23 cellular contexts compared by ENCODE assay signal in genomic region chr3:149390316-149390715, GRCh38. TPM values are rescaled to one million over a fixed set of nuclear protein-coding genes. Genes with fewer than 3 reads are reported as not detected.
DNase-seq lines count a peak whose midpoint lies in the region; ATAC-seq, FAIRE-seq and TF ChIP-seq lines count a peak whose summit lies in the region.
"Had no signal": no experiment of that assay in that cellular context is flagged by ENCODE, and none has a peak within 500 bp of the region (broad histone marks: within the 10 kb centered on the region; RNA-seq: fewer than 3 reads in every experiment).

No MANE protein-coding gene starts in this region.

- H3K4me1 ChIP-seq in A549 (peaks cover 69% of the 10 kb centered on the region), foreskin keratinocyte (peaks cover 49% of the 10 kb centered on the region), colonic mucosa (peaks cover 14% of the 10 kb centered on the region)

- intact Hi-C loops in MCF 10A (cut with micrococcal nuclease) (loop anchor here (2.0 kb wide), 1 partner anchor 14 kb away; the partner anchor contains the start of gene TM4SF1), colonic mucosa (cut with DNase I) (loop anchor here (5.0 kb wide), 1 partner anchor 38 kb away; no protein-coding TSS in a partner anchor)

- H3K36me3 Mint-ChIP-seq in HFFc6 (ENCODE audit: low read depth) (peaks cover 20% of the 10 kb centered on the region), MCF 10A (ENCODE audit: insufficient read depth, unreplicated experiment) (no peaks in the 10 kb centered on the region)
- H3K36me3 Mint-ChIP-seq: CD8-positive, alpha-beta T cell had no signal

- no peak for TF ChIP-seq EP300 in A549 (IDR thresholded peaks at IDR 0.05)

- DNase-seq in A549 (ENCODE audit: low read depth in 1 of 2, low spot score in 1 of 2), result no peak
- DNase-seq in HFFc6, result no peak
- DNase-seq in MCF 10A (ENCODE audit: unreplicated experiment), result peak; percentile 47
- no peak for DNase-seq in foreskin keratinocyte
- DNase-seq in NOMO-1 treated with DMSO at 0.1 percent for 48 hours (lab: John Stamatoyannopoulos, UW; ENCODE audit: unreplicated experiment), result no peak
- no peak for DNase-seq in colonic mucosa
- no peak for DNase-seq in putamen (ENCODE audit: low spot score)
- DNase-seq in NCI-H345 (lab: John Stamatoyannopoulos, UW), result no peak
- DNase-seq: Caco-2; CD8-positive, alpha-beta T cell; Kasumi-1; MV-4-11; NCI-H1105; NCI-H1436 treated with DMSO at 0.1 percent for 48 hours; NCI-H2029; NCI-H446 treated with DMSO at 0.1 percent for 48 hours; NCI-H526 had no signal

- no peaks in the 10 kb centered on the region for H3K36me3 ChIP-seq in colonic mucosa
- H3K36me3 ChIP-seq: SJSA1 had no signal

- H3K4me3 ChIP-seq in A549 (no peak overlapping the region), colonic mucosa (no peak overlapping the region)
- H3K4me3 ChIP-seq: K562, SJSA1 had no signal

- H3K9me3 Mint-ChIP-seq in HFFc6 (peaks cover 17% of the 10 kb centered on the region), MCF 10A (ENCODE audit: unreplicated experiment) (no peaks in the 10 kb centered on the region)
- H3K9me3 Mint-ChIP-seq: CD8-positive, alpha-beta T cell had no signal

- H3K27me3 Mint-ChIP-seq in HFFc6 (ENCODE audit: insufficient read depth), result peaks cover 3% of the 10 kb centered on the region
- no peaks in the 10 kb centered on the region for H3K27me3 Mint-ChIP-seq in MCF 10A (ENCODE audit: insufficient read depth, unreplicated experiment)

- TF ChIP-seq CTCF in A549 (IDR thresholded peaks at IDR 0.05) (no peak), HFFc6 (IDR thresholded peaks at IDR 0.05) (no peak), MCF 10A (IDR thresholded peaks at IDR 0.05; ENCODE audit: unreplicated experiment) (no peak), foreskin keratinocyte (conservative IDR thresholded peaks at IDR 0.05) (no peak), colonic mucosa (IDR thresholded peaks at IDR 0.05) (no peak)

- BruUV-seq in MCF 10A (replicated peaks; lab: Mats Ljungman, UMichigan), result no TSS peak

- H3K4me1 Mint-ChIP-seq in HFFc6 (ENCODE audit: low read depth), result peaks cover 84% of the 10 kb centered on the region
- H3K4me1 Mint-ChIP-seq in MCF 10A (ENCODE audit: insufficient read depth, unreplicated experiment), result peaks cover 50% of the 10 kb centered on the region

- CTCF ChIA-PET in A549 (lab: Yijun Ruan, JAX) (interaction anchor here (0.7 to 2.0 kb wide), 7 partner anchors 17 to 271 kb away, joined by 3 to 10 read pairs (median 5); no protein-coding TSS in a partner anchor), MCF 10A (lab: Yijun Ruan, JAX) (interaction anchor here (0.6 to 2.1 kb wide), 8 partner anchors 38 to 327 kb away, joined by 3 to 18 read pairs (median 3); no protein-coding TSS in a partner anchor)

- H3K9me3 ChIP-seq in A549, result peaks cover 19% of the 10 kb centered on the region; the same call in 2 of the 3 replicates
- no peaks in the 10 kb centered on the region for H3K9me3 ChIP-seq in colonic mucosa
- H3K9me3 ChIP-seq: SJSA1 had no signal

- WGBS in A549 (ENCODE audit: missing lambda C conversion rate), result 94% methylated on average over 2 of the region's 2 CpGs

- H3K4me3 Mint-ChIP-seq in HFFc6 (no peak overlapping the region), MCF 10A (ENCODE audit: unreplicated experiment) (no peak overlapping the region)
- H3K4me3 Mint-ChIP-seq: CD8-positive, alpha-beta T cell had no signal

- TF ChIP-seq RAD21 in A549 (conservative IDR thresholded peaks at IDR 0.05 in 1 of 2, IDR thresholded peaks at IDR 0.05 in 1 of 2), result no peak

- no peak overlapping the region for H3K9ac ChIP-seq in colonic mucosa (ENCODE audit: low read depth in 2 of 2, low read length in 2 of 2)

- no peak overlapping the region for H3K4me2 ChIP-seq in A549

- H3K27ac ChIP-seq in A549 (peak overlapping the region; percentile 55 to 75; a peak in 5 of 6 replicates), foreskin keratinocyte (peak overlapping the region; percentile 96), colonic mucosa (no peak overlapping the region)
- H3K27ac ChIP-seq: SJSA1 had no signal

- POLR2A ChIA-PET in A549 (lab: Yijun Ruan, JAX) (no interaction called here), MCF 10A (lab: Yijun Ruan, JAX) (interaction anchor here (0.8 to 10.0 kb wide), 5 partner anchors 11 to 108 kb away, joined by 3 to 217 read pairs (median 4); partner anchors contain the start of gene TM4SF1)

- ATAC-seq in A549 (no peak), foreskin keratinocyte (peak; percentile 8)
- ATAC-seq: CD8-positive, alpha-beta T cell had no signal

- no peaks in the 10 kb centered on the region for H3K27me3 ChIP-seq in foreskin keratinocyte
- H3K27me3 ChIP-seq in colonic mucosa, result no peaks in the 10 kb centered on the region
- H3K27me3 ChIP-seq: SJSA1 had no signal

- FAIRE-seq in A549 (lab: Jason Lieb, UNC), result no peak
- FAIRE-seq: A204.1, G401.6, H54, K562 had no signal

- H3K27ac Mint-ChIP-seq in HFFc6 (peak overlapping the region; percentile 90), MCF 10A (ENCODE audit: low read depth, unreplicated experiment) (peak overlapping the region; percentile 88)
- H3K27ac Mint-ChIP-seq: CD8-positive, alpha-beta T cell had no signal

- TF ChIP-seq POLR2A in A549 (IDR thresholded peaks at IDR 0.05; ENCODE audit: low read length), result no peak

TF ChIP-seq in A549, 52 proteins besides CTCF, POLR2A, EP300 and RAD21:
- TF ChIP-seq NPAS2 (CRISPR knock-in tag; IDR thresholded peaks at IDR 0.05; ENCODE audit: borderline replicate concordance) (no peak), KDM5A (IDR thresholded peaks at IDR 0.05) (no peak), KDM1A (IDR thresholded peaks at IDR 0.05; ENCODE audit: low read depth) (no peak), BHLHE40 (IDR thresholded peaks at IDR 0.05; ENCODE audit: low read depth, low read length) (no peak), ELK1 (IDR thresholded peaks at IDR 0.05; ENCODE audit: low read depth, low read length) (no peak), MYC (IDR thresholded peaks at IDR 0.05; ENCODE audit: borderline replicate concordance, low read length) (no peak), SMC3 (IDR thresholded peaks at IDR 0.05) (no peak), RCOR1 (IDR thresholded peaks at IDR 0.05; ENCODE audit: low read depth, low read length) (no peak), SREBF2 (IDR thresholded peaks at IDR 0.05) (no peak), PHF8 (IDR thresholded peaks at IDR 0.05; ENCODE audit: borderline replicate concordance, low read depth) (no peak), CBX2 (IDR thresholded peaks at IDR 0.05; ENCODE audit: borderline replicate concordance, low read depth) (no peak), TP53 (CRISPR knock-in tag; IDR thresholded peaks at IDR 0.05) (no peak), FOSB (CRISPR knock-in tag; IDR thresholded peaks at IDR 0.05) (no peak), HES2 (IDR thresholded peaks at IDR 0.05) (no peak), ZFP36 (IDR thresholded peaks at IDR 0.05; ENCODE audit: borderline replicate concordance, partially characterized antibody) (no peak), BCL3 (IDR thresholded peaks at IDR 0.05) (no peak)

RNA-seq across cellular contexts. Expression of gene TM4SF1, which starts 12.9 kb away (rescaled TPM):
- polyA plus RNA-seq in A549 (2011; rRNA removed), result 1,188 and 1,208 TPM in 2 replicates
- polyA plus RNA-seq in A549 (2012; cell fraction: cytosol; rRNA removed), result 820 and 918 TPM in 2 replicates
- 729 and 1,002 TPM in 2 replicates for polyA plus RNA-seq in A549 (2012; cell fraction: nucleus; rRNA removed)
- 739 to 828 TPM (median 767 TPM) in 3 replicates for polyA plus RNA-seq in A549 (2017; fragmentation: RNase III; extraction: RNeasy Plus Mini Kit Qiagen cat#74134 plus additional on column Dnase treatment)
- 809 and 900 TPM in 2 replicates for polyA minus RNA-seq in A549 (2011; rRNA and poly(A)+ RNA removed)
- 10 to 100 TPM in 4 of 6 experiments, 1 to 10 TPM in 2; 6.5 to 80.1 (median 74.8) TPM for total RNA-seq in HFFc6 (2021; fragmentation: NEBNext Ultra II Directional; extraction: Animal tissue kit (Norgen Biotek cat#: 25700))
- 20.1 and 27.7 TPM in 2 replicates for total RNA-seq in MCF 10A (2022)
- 79.5 and 87.6 TPM in 2 replicates for total RNA-seq in foreskin keratinocyte
- polyA plus RNA-seq in foreskin keratinocyte, result 69.3 and 72.8 TPM in 2 replicates
- total RNA-seq in colonic mucosa, result 10 to 100 TPM; 30.8 to 48.7 TPM
- total RNA-seq: CD8-positive, alpha-beta T cell had no signal

RNA-seq across cellular contexts. Expression of gene TM4SF18, which starts 56.9 kb away (rescaled TPM):
- 99.8 and 123 TPM in 2 replicates for polyA plus RNA-seq in A549 (2011; rRNA removed)
- 26.9 and 28.8 TPM in 2 replicates for polyA plus RNA-seq in A549 (2012; cell fraction: cytosol; rRNA removed)
- 11.2 and 16.8 TPM in 2 replicates for polyA plus RNA-seq in A549 (2012; cell fraction: nucleus; rRNA removed)
- 49.7 to 57.7 TPM (median 51.3 TPM) in 3 replicates for polyA plus RNA-seq in A549 (2017; fragmentation: RNase III; extraction: RNeasy Plus Mini Kit Qiagen cat#74134 plus additional on column Dnase treatment)
- 34.2 and 42.8 TPM in 2 replicates for polyA minus RNA-seq in A549 (2011; rRNA and poly(A)+ RNA removed)
- under 1 TPM in 4 of 6 experiments, not detected in 2; 0.05 to 0.19 (median 0.09) TPM for total RNA-seq in HFFc6 (2021; fragmentation: NEBNext Ultra II Directional; extraction: Animal tissue kit (Norgen Biotek cat#: 25700))
- total RNA-seq in MCF 10A (2022), result not detected in 2 replicates
- not detected in 2 replicates for total RNA-seq in foreskin keratinocyte
- not detected in 2 replicates for polyA plus RNA-seq in foreskin keratinocyte
- 1 to 10 TPM in 1 of 2 donors, under 1 TPM in 1; 0.72 to 2.1 TPM for total RNA-seq in colonic mucosa
- total RNA-seq: Caco-2; CD8-positive, alpha-beta T cell; HT-29; K562 had no signal
- polyA plus RNA-seq: K562 had no signal
